ENCODE assay signal across 26 cellular contexts in the genomic region with DNA sequence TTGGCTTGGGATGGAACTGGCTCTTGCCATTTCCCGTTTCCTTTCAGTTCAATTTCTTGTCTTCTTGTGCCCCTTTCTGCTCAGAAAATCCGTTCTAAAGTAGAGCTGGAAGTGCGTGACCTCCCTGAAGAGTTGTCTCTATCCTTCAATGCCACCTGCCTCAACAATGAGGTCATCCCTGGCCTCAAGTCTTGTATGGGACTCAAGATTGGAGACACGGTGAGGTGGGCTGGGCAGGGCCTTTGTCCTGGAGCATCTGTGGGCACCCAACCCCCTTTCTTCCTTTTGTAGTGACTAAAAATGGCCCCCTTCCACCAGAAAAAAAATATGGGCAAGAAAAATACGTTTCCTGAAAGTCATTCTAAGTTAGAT. TPM values are rescaled to one million over a fixed set of nuclear protein-coding genes. Genes with fewer than 3 reads are reported as not detected.
"Had no signal": no experiment of that assay in that cellular context is flagged by ENCODE, and none has a peak within 500 bp of the region (broad histone marks: within the 10 kb centered on the region; RNA-seq: fewer than 3 reads in every experiment).

No MANE protein-coding gene starts in this region.

- H3K9me3 Mint-ChIP-seq: activated CD4-positive, alpha-beta memory T cell treated with anti-CD3 and anti-CD28 coated beads for 36 hours; activated CD4-positive, alpha-beta T cell treated with anti-CD3 and anti-CD28 coated beads, Interleukin-2, amount 10 ng/mL, durations not matched to agents 24 days and 14 days; activated naive CD4-positive, alpha-beta T cell treated with anti-CD3 and anti-CD28 coated beads for 36 hours; activated T-cell treated with anti-CD3 and anti-CD28 coated beads, Interleukin-2, amount 50 U/mL, for 4 hours; activated T-helper 17 cell treated with anti-CD3 and anti-CD28 coated beads, Interleukin-2, amount 50 U/mL, for 72 hours; T-helper 1 cell treated with Interleukin-12 subunit alpha and Interleukin-12 subunit beta and Interleukin-4 antibody, amounts not matched to agents 30 μg/mL and 1 μg/mL, for 36 hours had no signal

- H3K4me1 Mint-ChIP-seq: activated T-helper 17 cell treated with anti-CD3 and anti-CD28 coated beads, Interleukin-2, amount 50 U/mL, for 72 hours had no signal

- H3K4me3 Mint-ChIP-seq: activated CD4-positive, alpha-beta memory T cell treated with anti-CD3 and anti-CD28 coated beads for 36 hours; activated CD4-positive, alpha-beta T cell treated with anti-CD3 and anti-CD28 coated beads, Interleukin-2, amount 10 ng/mL, durations not matched to agents 24 days and 14 days; activated naive CD4-positive, alpha-beta T cell treated with anti-CD3 and anti-CD28 coated beads for 36 hours; activated naive CD8-positive, alpha-beta T cell; activated T-cell treated with anti-CD3 and anti-CD28 coated beads, Interleukin-2, amount 50 U/mL, for 4 hours; activated T-helper 17 cell treated with anti-CD3 and anti-CD28 coated beads, Interleukin-2, amount 50 U/mL, for 72 hours; T-helper 1 cell treated with Interleukin-12 subunit alpha and Interleukin-12 subunit beta and Interleukin-4 antibody, amounts not matched to agents 30 μg/mL and 1 μg/mL, for 36 hours; WTC11 had no signal

- DNase-seq: activated CD4-positive, alpha-beta memory T cell treated with anti-CD3 and anti-CD28 coated beads for 36 hours; activated CD4-positive, alpha-beta T cell treated with anti-CD3 and anti-CD28 coated beads, Interleukin-2, amount 10 ng/mL, durations not matched to agents 24 days and 14 days; activated CD4-positive, CD25-positive, alpha-beta regulatory T cell treated with anti-CD3 and anti-CD28 coated beads, Interleukin-2, amount 50 U/mL, for 72 hours; activated CD8-positive, alpha-beta memory T cell treated with anti-CD3 and anti-CD28 coated beads for 24 hours; activated gamma-delta T cell; activated naive CD4-positive, alpha-beta T cell treated with anti-CD3 and anti-CD28 coated beads for 36 hours; activated T-cell treated with anti-CD3 and anti-CD28 coated beads, Interleukin-2, amount 50 U/mL, for 4 hours; amygdala; brain microvascular endothelial cell; cerebellar nuclear complex; MM.1S; NCI-H1105; NCI-H1436; NCI-H1694 treated with DMSO at 0.1 percent for 48 hours; NCI-H2029 treated with DMSO at 0.1 percent for 48 hours; NCI-H345; NCI-H510A; NCI-H526 treated with DMSO at 0.1 percent for 48 hours; NCI-H82; Peyer's patch; SHP77 had no signal

- H3K27me3 Mint-ChIP-seq: activated CD4-positive, alpha-beta memory T cell treated with anti-CD3 and anti-CD28 coated beads for 36 hours had no signal

- H3K9me3 ChIP-seq: Peyer's patch, SJSA1 had no signal

- H3K4me3 ChIP-seq: Peyer's patch, SJSA1 had no signal

- H3K27ac Mint-ChIP-seq: activated CD4-positive, alpha-beta memory T cell treated with anti-CD3 and anti-CD28 coated beads for 36 hours; activated CD4-positive, alpha-beta T cell treated with anti-CD3 and anti-CD28 coated beads, Interleukin-2, amount 10 ng/mL, durations not matched to agents 24 days and 14 days; activated naive CD4-positive, alpha-beta T cell treated with anti-CD3 and anti-CD28 coated beads for 36 hours; activated naive CD8-positive, alpha-beta T cell; activated T-helper 17 cell treated with anti-CD3 and anti-CD28 coated beads, Interleukin-2, amount 50 U/mL, for 72 hours; T-helper 1 cell treated with Interleukin-12 subunit alpha and Interleukin-12 subunit beta and Interleukin-4 antibody, amounts not matched to agents 30 μg/mL and 1 μg/mL, for 36 hours; WTC11 had no signal

- H3K27me3 ChIP-seq: brain microvascular endothelial cell, Peyer's patch, SJSA1 had no signal

- ATAC-seq: activated T-cell treated with anti-CD3 and anti-CD28 coated beads, Interleukin-2, amount 50 U/mL, for 4 hours; activated T-helper 17 cell treated with anti-CD3 and anti-CD28 coated beads, Interleukin-2, amount 50 U/mL, for 72 hours; WTC11 had no signal

- H3K36me3 Mint-ChIP-seq: activated CD4-positive, alpha-beta memory T cell treated with anti-CD3 and anti-CD28 coated beads for 36 hours; activated naive CD8-positive, alpha-beta T cell; WTC11 had no signal

- H3K27ac ChIP-seq: brain microvascular endothelial cell, Peyer's patch, SJSA1 had no signal

RNA-seq across cellular contexts. Expression of gene ITGB3, which starts 37.2 kb away (rescaled TPM):
- total RNA-seq: activated CD4-positive, alpha-beta memory T cell treated with anti-CD3 and anti-CD28 coated beads for 36 hours; activated CD4-positive, alpha-beta T cell treated with anti-CD3 and anti-CD28 coated beads, Interleukin-2, amount 10 ng/mL, durations not matched to agents 24 days and 14 days; activated naive CD4-positive, alpha-beta T cell treated with anti-CD3 and anti-CD28 coated beads for 36 hours had no signal
